Comparison of ENCODE assay signal across 33 cellular contexts in genomic region chr20:18653736-18654447, GRCh38.
"Had no signal": no experiment of that assay in that cellular context is flagged by ENCODE, and none has a peak within 500 bp of the region (broad histone marks: within the 10 kb centered on the region; RNA-seq: fewer than 3 reads in every experiment).

No MANE protein-coding gene starts in this region.

- H3K27me3 Mint-ChIP-seq: activated CD4-positive, alpha-beta memory T cell treated with anti-CD3 and anti-CD28 coated beads for 36 hours; activated CD4-positive, alpha-beta T cell treated with anti-CD3 and anti-CD28 coated beads for 36 hours; activated CD4-positive, alpha-beta T cell treated with anti-CD3 and anti-CD28 coated beads, Interleukin-2, amount 10 ng/mL, durations not matched to agents 24 days and 14 days; activated CD8-positive, alpha-beta memory T cell treated with anti-CD3 and anti-CD28 coated beads, Interleukin-2, amount 10 ng/mL, durations not matched to agents 7 days and 5 days; activated naive CD4-positive, alpha-beta T cell treated with anti-CD3 and anti-CD28 coated beads, Interleukin-2, amount 50 U/mL, for 24 hours; activated naive CD8-positive, alpha-beta T cell treated with anti-CD3 and anti-CD28 coated beads for 36 hours; activated naive CD8-positive, alpha-beta T cell treated with anti-CD3 and anti-CD28 coated beads, Interleukin-2, amount 50 U/mL, for 24 hours; effector memory CD8-positive, alpha-beta T cell; T-helper 17 cell had no signal

- H3K27ac Mint-ChIP-seq: activated CD4-positive, alpha-beta memory T cell treated with anti-CD3 and anti-CD28 coated beads for 36 hours; activated CD4-positive, alpha-beta T cell treated with anti-CD3 and anti-CD28 coated beads for 36 hours; activated CD4-positive, alpha-beta T cell treated with anti-CD3 and anti-CD28 coated beads, Interleukin-2, amount 10 ng/mL, durations not matched to agents 24 days and 14 days; activated CD8-positive, alpha-beta memory T cell treated with anti-CD3 and anti-CD28 coated beads, Interleukin-2, amount 10 ng/mL, durations not matched to agents 7 days and 5 days; activated CD8-positive, alpha-beta T cell treated with anti-CD3 and anti-CD28 coated beads, Interleukin-2, amount 10 ng/mL, durations not matched to agents 7 days and 5 days; activated naive CD4-positive, alpha-beta T cell treated with anti-CD3 and anti-CD28 coated beads for 36 hours; activated naive CD4-positive, alpha-beta T cell treated with anti-CD3 and anti-CD28 coated beads, Interleukin-2, amount 50 U/mL, for 24 hours; activated naive CD8-positive, alpha-beta T cell treated with anti-CD3 and anti-CD28 coated beads for 36 hours; activated naive CD8-positive, alpha-beta T cell treated with anti-CD3 and anti-CD28 coated beads, Interleukin-2, amount 50 U/mL, for 24 hours; activated T-helper 1 cell treated with anti-CD3 and anti-CD28 coated beads, Interleukin-12 subunit alpha, Interleukin-12 subunit beta, Interleukin-2, Interleukin-4 antibody, amounts not matched to agents 30 ng/mL and 10 ng/mL and 1 ng/mL, durations not matched to agents 14 hours and 24 hours and 36 hours; activated T-helper 2 cell treated with anti-CD3 and anti-CD28 coated beads, Interferon-gamma antibody, Interleukin-2, Interleukin-4, amounts not matched to agents 10 μg/mL and 5 μg/mL and 100 μg/mL, durations not matched to agents 14 hours and 24 hours and 36 hours; T-helper 17 cell; T-helper 2 cell treated with Interferon-gamma antibody and Interleukin-4, amounts not matched to agents 5 μg/mL and 100 μg/mL, for 36 hours had no signal

- H3K36me3 Mint-ChIP-seq: activated CD8-positive, alpha-beta memory T cell treated with anti-CD3 and anti-CD28 coated beads, Interleukin-2, amount 10 ng/mL, durations not matched to agents 7 days and 5 days had no signal

- H3K4me3 Mint-ChIP-seq: activated CD4-positive, alpha-beta memory T cell treated with anti-CD3 and anti-CD28 coated beads for 36 hours; activated CD4-positive, alpha-beta T cell treated with anti-CD3 and anti-CD28 coated beads for 36 hours; activated CD4-positive, alpha-beta T cell treated with anti-CD3 and anti-CD28 coated beads, Interleukin-2, amount 10 ng/mL, durations not matched to agents 24 days and 14 days; activated CD8-positive, alpha-beta memory T cell treated with anti-CD3 and anti-CD28 coated beads, Interleukin-2, amount 10 ng/mL, durations not matched to agents 7 days and 5 days; activated CD8-positive, alpha-beta T cell treated with anti-CD3 and anti-CD28 coated beads, Interleukin-2, amount 10 ng/mL, durations not matched to agents 7 days and 5 days; activated naive CD4-positive, alpha-beta T cell treated with anti-CD3 and anti-CD28 coated beads for 36 hours; activated naive CD4-positive, alpha-beta T cell treated with anti-CD3 and anti-CD28 coated beads, Interleukin-2, amount 50 U/mL, for 24 hours; activated naive CD8-positive, alpha-beta T cell treated with anti-CD3 and anti-CD28 coated beads for 36 hours; activated naive CD8-positive, alpha-beta T cell treated with anti-CD3 and anti-CD28 coated beads, Interleukin-2, amount 50 U/mL, for 24 hours; activated T-helper 1 cell treated with anti-CD3 and anti-CD28 coated beads, Interleukin-12 subunit alpha, Interleukin-12 subunit beta, Interleukin-2, Interleukin-4 antibody, amounts not matched to agents 30 ng/mL and 10 ng/mL and 1 ng/mL, durations not matched to agents 14 hours and 24 hours and 36 hours; effector memory CD8-positive, alpha-beta T cell; T-helper 17 cell; T-helper 2 cell treated with Interferon-gamma antibody and Interleukin-4, amounts not matched to agents 5 μg/mL and 100 μg/mL, for 36 hours had no signal

- H3K4me1 Mint-ChIP-seq: activated CD4-positive, alpha-beta T cell treated with anti-CD3 and anti-CD28 coated beads for 36 hours; activated CD4-positive, alpha-beta T cell treated with anti-CD3 and anti-CD28 coated beads, Interleukin-2, amount 10 ng/mL, durations not matched to agents 24 days and 14 days; activated CD8-positive, alpha-beta memory T cell treated with anti-CD3 and anti-CD28 coated beads, Interleukin-2, amount 10 ng/mL, durations not matched to agents 7 days and 5 days; activated naive CD4-positive, alpha-beta T cell treated with anti-CD3 and anti-CD28 coated beads, Interleukin-2, amount 50 U/mL, for 24 hours had no signal

- H3K9me3 Mint-ChIP-seq: activated CD4-positive, alpha-beta memory T cell treated with anti-CD3 and anti-CD28 coated beads for 36 hours; activated CD4-positive, alpha-beta T cell treated with anti-CD3 and anti-CD28 coated beads, Interleukin-2, amount 10 ng/mL, durations not matched to agents 24 days and 14 days; activated naive CD4-positive, alpha-beta T cell treated with anti-CD3 and anti-CD28 coated beads for 36 hours; activated naive CD4-positive, alpha-beta T cell treated with anti-CD3 and anti-CD28 coated beads, Interleukin-2, amount 50 U/mL, for 24 hours; activated naive CD8-positive, alpha-beta T cell treated with anti-CD3 and anti-CD28 coated beads for 36 hours; activated naive CD8-positive, alpha-beta T cell treated with anti-CD3 and anti-CD28 coated beads, Interleukin-2, amount 50 U/mL, for 24 hours; activated T-helper 1 cell treated with anti-CD3 and anti-CD28 coated beads, Interleukin-12 subunit alpha, Interleukin-12 subunit beta, Interleukin-2, Interleukin-4 antibody, amounts not matched to agents 30 ng/mL and 10 ng/mL and 1 ng/mL, durations not matched to agents 14 hours and 24 hours and 36 hours; activated T-helper 2 cell treated with anti-CD3 and anti-CD28 coated beads, Interferon-gamma antibody, Interleukin-2, Interleukin-4, amounts not matched to agents 10 μg/mL and 5 μg/mL and 100 μg/mL, durations not matched to agents 14 hours and 24 hours and 36 hours; effector memory CD8-positive, alpha-beta T cell; T-helper 2 cell treated with Interferon-gamma antibody and Interleukin-4, amounts not matched to agents 5 μg/mL and 100 μg/mL, for 36 hours had no signal

- DNase-seq: activated CD4-positive, alpha-beta memory T cell treated with anti-CD3 and anti-CD28 coated beads for 36 hours; activated CD4-positive, alpha-beta T cell treated with anti-CD3 and anti-CD28 coated beads for 36 hours; activated CD4-positive, alpha-beta T cell treated with anti-CD3 and anti-CD28 coated beads, Interleukin-2, amount 10 ng/mL, durations not matched to agents 24 days and 14 days; activated CD4-positive, CD25-positive, alpha-beta regulatory T cell; activated CD4-positive, CD25-positive, alpha-beta regulatory T cell treated with anti-CD3 and anti-CD28 coated beads, Interleukin-2, amount 50 U/mL, for 72 hours; activated CD8-positive, alpha-beta memory T cell treated with anti-CD3 and anti-CD28 coated beads, Interleukin-2, amount 10 ng/mL, durations not matched to agents 7 days and 5 days; activated CD8-positive, alpha-beta memory T cell treated with anti-CD3 and anti-CD28 coated beads, Interleukin-2, amount 50 U/mL, for 4 hours; activated CD8-positive, alpha-beta T cell treated with anti-CD3 and anti-CD28 coated beads, Interleukin-2, amount 10 ng/mL, durations not matched to agents 7 days and 5 days; activated effector memory CD4-positive, alpha-beta T cell treated with anti-CD3 and anti-CD28 coated beads, Interleukin-2, amount 50 U/mL, for 16 hours; activated naive CD4-positive, alpha-beta T cell treated with anti-CD3 and anti-CD28 coated beads for 36 hours; activated naive CD8-positive, alpha-beta T cell treated with anti-CD3 and anti-CD28 coated beads for 36 hours; activated naive CD8-positive, alpha-beta T cell treated with anti-CD3 and anti-CD28 coated beads, Interleukin-2, amount 50 U/mL, for 24 hours; activated T-cell treated with anti-CD3 and anti-CD28 coated beads, Interleukin-2, amount 50 U/mL, for 1 hour; activated T-cell treated with anti-CD3 and anti-CD28 coated beads, Interleukin-2, amount 50 U/mL, for 48 hours; adrenal gland; amygdala; aorta; body of pancreas; caudate nucleus; cortex of kidney; dermis blood vessel endothelial cell; effector CD4-positive, alpha-beta T cell; effector memory CD8-positive, alpha-beta T cell; esophagus squamous epithelium; head of caudate nucleus; T-helper 1 cell; T-helper 17 cell; T1000; WERI-Rb-1 had no signal

- ATAC-seq: activated CD4-positive, alpha-beta T cell treated with anti-CD3 and anti-CD28 coated beads for 36 hours; activated CD8-positive, alpha-beta memory T cell treated with anti-CD3 and anti-CD28 coated beads, Interleukin-2, amount 10 ng/mL, durations not matched to agents 7 days and 5 days; activated CD8-positive, alpha-beta T cell treated with anti-CD3 and anti-CD28 coated beads, Interleukin-2, amount 10 ng/mL, durations not matched to agents 7 days and 5 days; activated naive CD8-positive, alpha-beta T cell treated with anti-CD3 and anti-CD28 coated beads, Interleukin-2, amount 50 U/mL, for 24 hours; body of pancreas; effector memory CD8-positive, alpha-beta T cell; T-helper 17 cell had no signal
